In genomic region chr11:80816966-80817365, GRCh38 we compare ENCODE assay signal across 20 cellular contexts.
DNase-seq lines count a peak whose midpoint lies in the region; ATAC-seq and FAIRE-seq lines count a peak whose summit lies in the region.
"Had no signal": no experiment of that assay in that cellular context is flagged by ENCODE, and none has a peak within 500 bp of the region (broad histone marks: within the 10 kb centered on the region; RNA-seq: fewer than 3 reads in every experiment).

No MANE protein-coding gene starts in this region.

- no peaks in the 10 kb centered on the region for H3K27me3 Mint-ChIP-seq in stimulated activated memory B cell treated with anti-CD40 and anti-IgM and Interleukin-4, amounts not matched to agents 10 μg/mL and 1 μg/mL and 100 μg/mL, for 72 hours
- no peaks in the 10 kb centered on the region for H3K27me3 Mint-ChIP-seq in activated CD4-positive, alpha-beta T cell treated with anti-CD3 and anti-CD28 coated beads, Interleukin-2, amount 10 ng/mL, durations not matched to agents 7 days and 5 days
- H3K27me3 Mint-ChIP-seq: activated T-helper 17 cell treated with anti-CD3 and anti-CD28 coated beads, Interleukin-2, amount 50 U/mL, for 72 hours; naive B cell had no signal

- H3K27ac Mint-ChIP-seq in stimulated activated memory B cell treated with anti-CD40 and anti-IgM and Interleukin-4, amounts not matched to agents 10 μg/mL and 1 μg/mL and 100 μg/mL, for 72 hours, result peak overlapping the region; percentile 85
- H3K27ac Mint-ChIP-seq in activated CD4-positive, alpha-beta T cell treated with anti-CD3 and anti-CD28 coated beads, Interleukin-2, amount 10 ng/mL, durations not matched to agents 7 days and 5 days, result no peak overlapping the region
- H3K27ac Mint-ChIP-seq: activated T-helper 17 cell treated with anti-CD3 and anti-CD28 coated beads, Interleukin-2, amount 50 U/mL, for 72 hours had no signal

- H3K9me3 Mint-ChIP-seq in stimulated activated memory B cell treated with anti-CD40 and anti-IgM and Interleukin-4, amounts not matched to agents 10 μg/mL and 1 μg/mL and 100 μg/mL, for 72 hours, result peaks cover 3% of the 10 kb centered on the region
- peaks cover 4% of the 10 kb centered on the region for H3K9me3 Mint-ChIP-seq in activated CD4-positive, alpha-beta T cell treated with anti-CD3 and anti-CD28 coated beads, Interleukin-2, amount 10 ng/mL, durations not matched to agents 7 days and 5 days
- H3K9me3 Mint-ChIP-seq: naive B cell had no signal

- peak; percentile 39 for ATAC-seq in HG02678 (IDR thresholded peaks at IDR 0.05; ENCODE audit: unreplicated experiment)
- ATAC-seq in HG03457 (IDR thresholded peaks at IDR 0.05; ENCODE audit: unreplicated experiment), result peak; percentile 33
- peak; percentile 56 for ATAC-seq in stimulated activated memory B cell treated with anti-CD40 and anti-IgM and Interleukin-4, amounts not matched to agents 10 μg/mL and 1 μg/mL and 100 μg/mL, for 72 hours
- ATAC-seq: activated T-helper 17 cell treated with anti-CD3 and anti-CD28 coated beads, Interleukin-2, amount 50 U/mL, for 72 hours; gastrocnemius medialis; HepG2; right cardiac atrium had no signal

- FAIRE-seq in GM19239 (lab: Jason Lieb, UNC), result peak; percentile 76
- FAIRE-seq: astrocyte, HepG2 had no signal

- intact Hi-C loops in head of caudate nucleus (cut with DNase I), result no loop called here

- peak overlapping the region; percentile 67 for H3K4me3 Mint-ChIP-seq in stimulated activated memory B cell treated with anti-CD40 and anti-IgM and Interleukin-4, amounts not matched to agents 10 μg/mL and 1 μg/mL and 100 μg/mL, for 72 hours
- H3K4me3 Mint-ChIP-seq in activated CD4-positive, alpha-beta T cell treated with anti-CD3 and anti-CD28 coated beads, Interleukin-2, amount 10 ng/mL, durations not matched to agents 7 days and 5 days, result no peak overlapping the region
- H3K4me3 Mint-ChIP-seq: activated T-helper 17 cell treated with anti-CD3 and anti-CD28 coated beads, Interleukin-2, amount 50 U/mL, for 72 hours had no signal

- no peak for DNase-seq in GM19239 (ENCODE audit: insufficient read length, low spot score)
- DNase-seq in stimulated activated CD8-positive, alpha-beta memory T cell treated with anti-CD3 and anti-CD28 coated beads, Interleukin-4, amount 100 ng/mL, for 48 hours, result no peak
- DNase-seq in head of caudate nucleus, result no peak
- no peak for DNase-seq in activated CD4-positive, alpha-beta T cell treated with anti-CD3 and anti-CD28 coated beads, Interleukin-2, amount 10 ng/mL, durations not matched to agents 7 days and 5 days
- DNase-seq: activated CD4-positive, CD25-positive, alpha-beta regulatory T cell treated with anti-CD3 and anti-CD28 coated beads, Interleukin-2, amount 50 U/mL, for 72 hours; Caco-2; effector CD8-positive, alpha-beta T cell; gastrocnemius medialis; HCEC 1CT; naive B cell; NCI-H1436; NCI-H69; right cardiac atrium; SJCRH30 had no signal

- peaks cover 19% of the 10 kb centered on the region for H3K4me1 Mint-ChIP-seq in stimulated activated memory B cell treated with anti-CD40 and anti-IgM and Interleukin-4, amounts not matched to agents 10 μg/mL and 1 μg/mL and 100 μg/mL, for 72 hours
- H3K4me1 Mint-ChIP-seq in activated CD4-positive, alpha-beta T cell treated with anti-CD3 and anti-CD28 coated beads, Interleukin-2, amount 10 ng/mL, durations not matched to agents 7 days and 5 days, result no peaks in the 10 kb centered on the region
- H3K4me1 Mint-ChIP-seq: activated T-helper 17 cell treated with anti-CD3 and anti-CD28 coated beads, Interleukin-2, amount 50 U/mL, for 72 hours had no signal

- no peaks in the 10 kb centered on the region for H3K36me3 Mint-ChIP-seq in stimulated activated memory B cell treated with anti-CD40 and anti-IgM and Interleukin-4, amounts not matched to agents 10 μg/mL and 1 μg/mL and 100 μg/mL, for 72 hours
- no peaks in the 10 kb centered on the region for H3K36me3 Mint-ChIP-seq in activated CD4-positive, alpha-beta T cell treated with anti-CD3 and anti-CD28 coated beads, Interleukin-2, amount 10 ng/mL, durations not matched to agents 7 days and 5 days (ENCODE audit: low read depth)
- H3K36me3 Mint-ChIP-seq: naive B cell had no signal

- POLR2A ChIA-PET in activated CD4-positive, alpha-beta T cell treated with anti-CD3 and anti-CD28 coated beads, Interleukin-2, amount 10 ng/mL, durations not matched to agents 7 days and 5 days (lab: Charles Lee), result no interaction called here

- CTCF ChIA-PET in activated CD4-positive, alpha-beta T cell treated with anti-CD3 and anti-CD28 coated beads, Interleukin-2, amount 10 ng/mL, durations not matched to agents 7 days and 5 days (lab: Charles Lee), result no interaction called here
